ENCODE assay signal across 20 cellular contexts in the genomic region with DNA sequence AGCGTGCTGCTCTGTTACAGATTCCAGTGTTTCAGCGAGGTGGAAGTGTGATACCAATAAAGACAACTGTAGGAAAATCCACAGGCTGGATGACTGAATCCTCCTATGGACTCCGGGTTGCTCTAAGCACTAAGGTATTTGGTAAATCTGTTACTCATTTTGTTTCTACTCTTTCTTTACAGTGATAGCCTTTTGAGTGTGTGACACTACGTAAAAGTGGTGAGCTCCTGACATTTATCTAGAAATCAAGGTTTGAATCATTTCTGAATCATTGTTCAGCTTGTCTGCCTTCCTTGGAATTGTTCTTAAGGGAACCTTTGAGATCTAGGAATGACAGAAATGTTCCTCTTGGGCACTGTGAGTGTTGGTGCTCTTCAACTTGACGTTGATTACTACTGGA. TPM values are rescaled to one million over a fixed set of nuclear protein-coding genes. Genes with fewer than 3 reads are reported as not detected.
DNase-seq lines count a peak whose midpoint lies in the region; TF ChIP-seq lines count a peak whose summit lies in the region.
"Had no signal": no experiment of that assay in that cellular context is flagged by ENCODE, and none has a peak within 500 bp of the region (broad histone marks: within the 10 kb centered on the region; RNA-seq: fewer than 3 reads in every experiment).

No MANE protein-coding gene starts in this region.

- H3K9me3 ChIP-seq in endodermal cell (ENCODE audit: control insufficient read depth, low read length), result no peaks in the 10 kb centered on the region
- H3K9me3 ChIP-seq: BE2C, colonic mucosa, testis had no signal

- H3K4me1 Mint-ChIP-seq in endodermal cell, result peaks cover 1% of the 10 kb centered on the region
- H3K4me1 Mint-ChIP-seq: activated naive CD8-positive, alpha-beta T cell treated with anti-CD3 and anti-CD28 coated beads, Interleukin-2, amount 50 U/mL, for 24 hours; neural crest cell had no signal

- no peak overlapping the region for H3K4me3 Mint-ChIP-seq in endodermal cell
- H3K4me3 Mint-ChIP-seq: activated naive CD8-positive, alpha-beta T cell treated with anti-CD3 and anti-CD28 coated beads, Interleukin-2, amount 50 U/mL, for 24 hours; activated T-helper 1 cell treated with anti-CD3 and anti-CD28 coated beads, Interleukin-12 subunit alpha, Interleukin-12 subunit beta, Interleukin-2, Interleukin-4 antibody, amounts not matched to agents 30 ng/mL and 10 ng/mL and 1 ng/mL, durations not matched to agents 14 hours and 24 hours and 36 hours; neural crest cell had no signal

- H3K9me3 Mint-ChIP-seq in endodermal cell, result no peaks in the 10 kb centered on the region
- H3K9me3 Mint-ChIP-seq: activated naive CD8-positive, alpha-beta T cell treated with anti-CD3 and anti-CD28 coated beads, Interleukin-2, amount 50 U/mL, for 24 hours; activated T-helper 1 cell treated with anti-CD3 and anti-CD28 coated beads, Interleukin-12 subunit alpha, Interleukin-12 subunit beta, Interleukin-2, Interleukin-4 antibody, amounts not matched to agents 30 ng/mL and 10 ng/mL and 1 ng/mL, durations not matched to agents 14 hours and 24 hours and 36 hours; neural crest cell had no signal

- no peak overlapping the region for H3K9ac ChIP-seq in endodermal cell (ENCODE audit: extremely low read depth, low read length, poor library complexity, severe bottlenecking)

- no peaks in the 10 kb centered on the region for H3K27me3 ChIP-seq in brain microvascular endothelial cell (replicated peaks)
- no peaks in the 10 kb centered on the region for H3K27me3 ChIP-seq in kidney epithelial cell (ENCODE audit: control insufficient read depth, insufficient read depth, low read length)
- no peaks in the 10 kb centered on the region for H3K27me3 ChIP-seq in endodermal cell (ENCODE audit: control insufficient read depth, insufficient read depth, low read length, poor library complexity, severe bottlenecking)
- H3K27me3 ChIP-seq: BE2C, colonic mucosa, testis had no signal

- H3K4me1 ChIP-seq in endodermal cell (ENCODE audit: control insufficient read depth, insufficient read depth, low read length), result no peaks in the 10 kb centered on the region
- H3K4me1 ChIP-seq: BE2C, colonic mucosa had no signal

- TF ChIP-seq CTCF in brain microvascular endothelial cell (IDR thresholded peaks at IDR 0.05; ENCODE audit: low read depth, low read length, missing control alignments), result no peak
- no peak for TF ChIP-seq CTCF in kidney epithelial cell (IDR thresholded peaks at IDR 0.05; ENCODE audit: insufficient read depth, low read length, poor library complexity, severe bottlenecking)
- TF ChIP-seq CTCF in endodermal cell (conservative IDR thresholded peaks at IDR 0.05), result no peak

- in situ Hi-C loops in brain microvascular endothelial cell (cut with HindIII; ENCODE audit: low pct_ligation_motif_present, low sequenced_read_pairs), result no loop called here

- peak overlapping the region; percentile 80 for H3K27ac ChIP-seq in brain microvascular endothelial cell
- H3K27ac ChIP-seq in caudate nucleus (ENCODE audit: low read depth, low read length), result no peak overlapping the region
- no peak overlapping the region for H3K27ac ChIP-seq in endodermal cell (ENCODE audit: low read depth, low read length)
- H3K27ac ChIP-seq: colonic mucosa, testis had no signal

- H3K4me3 ChIP-seq in brain microvascular endothelial cell (ENCODE audit: low read depth, low read length), result no peak overlapping the region
- H3K4me3 ChIP-seq in kidney epithelial cell (ENCODE audit: low read depth, low read length), result no peak overlapping the region
- no peak overlapping the region for H3K4me3 ChIP-seq in endodermal cell (ENCODE audit: low read length)
- H3K4me3 ChIP-seq: colonic mucosa, testis had no signal

- peak; percentile 47 for DNase-seq in AG20443 (ENCODE audit: low spot score)
- peak; percentile 67 for DNase-seq in M059J (ENCODE audit: low read depth)
- DNase-seq in brain microvascular endothelial cell, result peak; percentile 46
- peak; percentile 4 for DNase-seq in kidney epithelial cell (ENCODE audit: low read depth)
- no peak for DNase-seq in caudate nucleus (lab: John Stamatoyannopoulos, UW)
- DNase-seq in endodermal cell, result no peak
- no peak for DNase-seq in GM19240 (ENCODE audit: insufficient read length, low spot score)
- no peak for DNase-seq in SW480 (ENCODE audit: low spot score)
- DNase-seq: activated CD4-positive, alpha-beta T cell treated with anti-CD3 and anti-CD28 coated beads, Interleukin-2, amount 50 U/mL, for 1 hour; activated naive CD8-positive, alpha-beta T cell treated with anti-CD3 and anti-CD28 coated beads, Interleukin-2, amount 50 U/mL, for 24 hours; BE2C; colonic mucosa; hippocampal formation; left cardiac atrium; midbrain; NCI-H187 treated with DMSO at 0.1 percent for 48 hours; NCI-H510A treated with DMSO at 0.1 percent for 48 hours; testis had no signal

- H3K27ac Mint-ChIP-seq in endodermal cell, result no peak overlapping the region
- H3K27ac Mint-ChIP-seq: activated naive CD8-positive, alpha-beta T cell treated with anti-CD3 and anti-CD28 coated beads, Interleukin-2, amount 50 U/mL, for 24 hours; activated T-helper 1 cell treated with anti-CD3 and anti-CD28 coated beads, Interleukin-12 subunit alpha, Interleukin-12 subunit beta, Interleukin-2, Interleukin-4 antibody, amounts not matched to agents 30 ng/mL and 10 ng/mL and 1 ng/mL, durations not matched to agents 14 hours and 24 hours and 36 hours had no signal

- H3K27me3 Mint-ChIP-seq in endodermal cell (ENCODE audit: insufficient read depth), result no peaks in the 10 kb centered on the region
- H3K27me3 Mint-ChIP-seq: activated naive CD8-positive, alpha-beta T cell treated with anti-CD3 and anti-CD28 coated beads, Interleukin-2, amount 50 U/mL, for 24 hours had no signal

- H3K36me3 Mint-ChIP-seq in endodermal cell (ENCODE audit: low read depth), result no peaks in the 10 kb centered on the region

- no peaks in the 10 kb centered on the region for H3K36me3 ChIP-seq in brain microvascular endothelial cell (replicated peaks)
- no peaks in the 10 kb centered on the region for H3K36me3 ChIP-seq in kidney epithelial cell (ENCODE audit: control insufficient read depth, insufficient read depth, low read length)
- no peaks in the 10 kb centered on the region for H3K36me3 ChIP-seq in endodermal cell (ENCODE audit: control insufficient read depth, insufficient read depth, low read length)
- H3K36me3 ChIP-seq: BE2C had no signal

- WGBS in endodermal cell (ENCODE audit: insufficient coverage in 1 of 2, insufficient read length in 1 of 2), 2 experiments, result 92 to 97% methylated on average over 5 of the region's 5 CpGs

RNA-seq across cellular contexts. Expression of a gene that starts 11.2 kb away (rescaled TPM):
- 0.34 TPM in 1 of 2 replicates, not detected in the other for total RNA-seq in M059J (2014; rRNA removed; shearing (Covaris generic))
- total RNA-seq in kidney epithelial cell (0.89 and 3.7 TPM in 2 replicates), endodermal cell (1 to 10 TPM in 1 of 2 donors, under 1 TPM in 1; 0.77 to 1.5 TPM)
- 1.4 TPM for polyA plus RNA-seq in endodermal cell (2013, experiment 1 of 2)
- polyA plus RNA-seq in endodermal cell (2013, experiment 2 of 2), result 1.6 TPM

Comparison
In these comparisons a context has a peak if more than half of its experiments do, and no peak if none do; other contexts are left out.
1. DNase-seq: peak in AG20443 (single experiment), M059J (single experiment), brain microvascular endothelial cell (single experiment) and kidney epithelial cell (single experiment); none in caudate nucleus (0 of 61), endodermal cell (single experiment), GM19240 (single experiment) and SW480 (single experiment).